In the genomic region with DNA sequence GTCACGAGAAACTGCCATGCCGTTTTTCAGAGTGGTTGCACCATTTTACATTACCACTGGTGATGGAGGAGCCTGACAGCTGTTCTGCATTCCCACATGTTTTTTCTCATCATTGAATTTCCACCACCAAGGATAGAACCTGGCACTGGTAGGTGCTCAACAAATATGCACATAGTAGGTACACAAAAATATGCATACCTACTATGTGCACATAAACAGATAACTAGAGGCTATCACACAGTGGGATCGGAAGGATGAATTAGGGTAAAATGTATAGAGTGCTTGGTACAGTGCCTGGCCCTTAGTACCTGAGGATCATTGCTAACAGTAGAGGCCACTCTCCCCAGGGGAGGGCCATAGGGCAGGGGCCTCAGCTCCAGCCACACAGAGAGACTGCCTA, we compare ENCODE assay signal across 3 cellular contexts.
TF ChIP-seq lines count a peak whose summit lies in the region.

No MANE protein-coding gene starts in this region.

TF ChIP-seq in HepG2, 621 proteins besides CTCF, POLR2A, EP300 and RAD21:
- TF ChIP-seq ZNF383 (CRISPR knock-in tag; IDR thresholded peaks at IDR 0.05; ENCODE audit: borderline replicate concordance): no peak
- TF ChIP-seq ZKSCAN1 (IDR thresholded peaks at IDR 0.05; ENCODE audit: low read length): peak; percentile 100
- TF ChIP-seq ZNF772 (CRISPR knock-in tag; IDR thresholded peaks at IDR 0.05): no peak
- no peak for TF ChIP-seq JUND (CRISPR knock-in tag; IDR thresholded peaks at IDR 0.05)

TF ChIP-seq in GM12878, 131 proteins besides CTCF, POLR2A, EP300 and RAD21:
- no peak for TF ChIP-seq BACH1 (IDR thresholded peaks at IDR 0.05; ENCODE audit: borderline replicate concordance)
- no peak for TF ChIP-seq CHD2 (IDR thresholded peaks at IDR 0.05; ENCODE audit: borderline replicate concordance, low read depth, low read length)
- TF ChIP-seq BMI1 (IDR thresholded peaks at IDR 0.05; ENCODE audit: borderline replicate concordance): peak; percentile 48
- TF ChIP-seq MXI1 (IDR thresholded peaks at IDR 0.05; ENCODE audit: low read depth, low read length): no peak
- TF ChIP-seq DPF2 (IDR thresholded peaks at IDR 0.05): peak; percentile 92
TF ChIP-seq in GM12878: peak in this region for 2.

TF ChIP-seq in K562, 482 proteins besides CTCF, POLR2A, EP300 and RAD21:
- TF ChIP-seq ZKSCAN1 (IDR thresholded peaks at IDR 0.05; ENCODE audit: low read depth, low read length) (peak; percentile 100), SAFB (IDR thresholded peaks at IDR 0.05; ENCODE audit: borderline replicate concordance, low read depth, low read length) (no peak), GATAD2A (IDR thresholded peaks at IDR 0.05) (no peak), POLR2G (IDR thresholded peaks at IDR 0.05; ENCODE audit: low read depth, low read length) (no peak), NR3C1 (CRISPR knock-in tag; IDR thresholded peaks at IDR 0.05) (no peak), PHB (CRISPR knock-in tag; IDR thresholded peaks at IDR 0.05) (no peak), ZNF134 (CRISPR knock-in tag; conservative IDR thresholded peaks at IDR 0.05) (no peak), ZNF408 (CRISPR knock-in tag; IDR thresholded peaks at IDR 0.05; ENCODE audit: low read depth) (no peak), SIX5 (IDR thresholded peaks at IDR 0.05; ENCODE audit: borderline replicate concordance in 1 of 2, insufficient read depth in 1 of 2, low read depth in 1 of 2, low read length in 2 of 2) (no peak), CHD4 (IDR thresholded peaks at IDR 0.05; ENCODE audit: insufficient read depth, insufficient replicate concordance, low read depth, low read length, poor library complexity, severe bottlenecking) (peak; percentile 82), TBP (optimal IDR thresholded peaks at IDR 0.05; ENCODE audit: low read depth, low read length) (no peak)
TF ChIP-seq in K562: peak in this region for 2.
